Comparison of ENCODE assay signal across 8 cellular contexts in the genomic region with DNA sequence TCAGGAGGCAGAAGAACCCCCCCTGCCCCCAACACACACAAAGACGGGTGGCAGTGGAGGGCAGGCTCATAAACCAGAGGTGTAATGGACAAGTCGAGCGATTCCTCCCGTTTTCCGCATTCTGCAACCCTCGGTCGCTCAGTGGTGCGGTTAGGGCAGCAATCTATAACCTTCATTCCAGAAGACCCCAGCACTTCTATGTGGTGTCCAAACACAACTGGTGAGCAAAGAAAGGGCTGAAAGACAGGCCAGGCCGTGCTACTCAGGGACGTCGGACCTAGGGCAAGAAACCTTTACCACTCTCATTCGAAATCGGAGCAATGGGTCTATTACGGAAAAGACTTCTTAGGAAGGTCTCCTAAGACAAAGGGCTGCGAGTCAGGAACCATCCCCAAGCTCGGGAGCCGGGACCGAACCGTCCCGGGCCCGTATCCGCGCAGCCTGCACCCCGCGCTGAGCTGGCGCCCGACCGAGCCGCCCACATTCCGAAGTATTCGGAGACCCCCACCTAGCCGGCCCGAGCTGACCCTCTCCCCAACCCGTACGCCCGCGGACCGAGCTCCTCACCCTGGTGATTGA. TPM values are rescaled to one million over a fixed set of nuclear protein-coding genes. Genes with fewer than 3 reads are reported as not detected.
DNase-seq lines count a peak whose midpoint lies in the region; ATAC-seq, FAIRE-seq and TF ChIP-seq lines count a peak whose summit lies in the region.

No MANE protein-coding gene starts in this region.

- peak overlapping the region; percentile 81; the same call in 1 of the 2 replicates for H3K18ac ChIP-seq in H1 (ENCODE audit: extremely low read depth, low read length)

- peaks cover 37 to 63% (median 47%) of the 10 kb centered on the region in 4 donors for H3K4me1 Mint-ChIP-seq in CD4-positive, alpha-beta memory T cell
- peaks cover 59% of the 10 kb centered on the region for H3K4me1 Mint-ChIP-seq in WTC11

- TF ChIP-seq POLR2A in H1 (IDR thresholded peaks at IDR 0.05; ENCODE audit: control extremely low read depth in 1 of 2, low read depth in 2 of 2, low read length in 2 of 2) (no peak), tibial nerve (IDR thresholded peaks at IDR 0.05) (no peak)

- no peaks in the 10 kb centered on the region for H3K36me3 ChIP-seq in CD4-positive, alpha-beta memory T cell (ENCODE audit: insufficient read depth, low read length)
- H3K36me3 ChIP-seq in H1 (ENCODE audit: control insufficient read depth in 2 of 4, insufficient read depth in 4 of 4, low read length in 3 of 4), result no peaks in the 10 kb centered on the region
- peaks cover 1% of the 10 kb centered on the region for H3K36me3 ChIP-seq in mesodermal cell (ENCODE audit: control insufficient read depth, insufficient read depth, low read length)
- H3K36me3 ChIP-seq in tibial nerve, result no peaks in the 10 kb centered on the region

- peaks cover 8 to 10% of the 10 kb centered on the region in 2 experiments for H4K20me1 ChIP-seq in H1 (replicated peaks in 1 of 2; ENCODE audit: control insufficient read depth in 1 of 2, insufficient read depth in 2 of 2, low read length in 2 of 2)

- no peaks in the 10 kb centered on the region for H3K79me1 ChIP-seq in H1 (ENCODE audit: low read depth, low read length)

- CTCF ChIA-PET in CD4-positive, alpha-beta memory T cell (lab: Charles Lee; ENCODE audit: partially characterized antibody), result interaction anchor here (1.7 to 2.1 kb wide), 3 partner anchors 11 to 190 kb away, joined by 5 to 10 read pairs (median 6); no protein-coding TSS in a partner anchor
- CTCF ChIA-PET in WTC11 (lab: Charles Lee), result interaction anchor here (1.6 kb wide), 1 partner anchor 198 kb away, joined by 4 read pairs; no protein-coding TSS in a partner anchor
- CTCF ChIA-PET in H1 (lab: Charles Lee; ENCODE audit: partially characterized antibody), result interaction anchor here (1.3 to 1.4 kb wide), 2 partner anchors 171 to 198 kb away, joined by 6 to 7 read pairs; no protein-coding TSS in a partner anchor

- H2BK20ac ChIP-seq in H1 (ENCODE audit: low read length), result no peak overlapping the region

- no peaks in the 10 kb centered on the region; the same call in 1 of the 2 replicates for H3K23me2 ChIP-seq in H1 (ENCODE audit: low read depth, low read length)

- POLR2A ChIA-PET in CD4-positive, alpha-beta memory T cell (lab: Charles Lee; ENCODE audit: partially characterized antibody), result interaction anchor here (0.7 to 3.0 kb wide), 12 partner anchors 9 to 890 kb away, joined by 3 to 19 read pairs (median 4); partner anchors contain the start of genes ARL6IP6, NMI, PRPF40A and RBM43
- POLR2A ChIA-PET in WTC11 (lab: Charles Lee), result interaction anchor here (0.9 to 1.0 kb wide), 2 partner anchors 8 to 22 kb away, joined by 3 to 4 read pairs; no protein-coding TSS in a partner anchor
- POLR2A ChIA-PET in H1 (lab: Charles Lee; ENCODE audit: partially characterized antibody), result interaction anchor here (0.5 to 3.0 kb wide), 21 partner anchors 10 to 394 kb away, joined by 3 to 21 read pairs (median 3); no protein-coding TSS in a partner anchor

- TF ChIP-seq CTCF in WTC11 (IDR thresholded peaks at IDR 0.05) (no peak), H1 (IDR thresholded peaks at IDR 0.05; ENCODE audit: control extremely low read depth in 1 of 3, insufficient read depth in 1 of 3, low read depth in 1 of 3, low read length in 3 of 3) (no peak), tibial nerve (IDR thresholded peaks at IDR 0.05) (no peak)

- H2BK12ac ChIP-seq in H1 (ENCODE audit: low read depth, low read length), result no peak overlapping the region; the same call in 1 of the 2 replicates

- ATAC-seq in GM19372 (IDR thresholded peaks at IDR 0.05; ENCODE audit: low read depth, unreplicated experiment) (peak; percentile 11), HG03442 (IDR thresholded peaks at IDR 0.05; ENCODE audit: unreplicated experiment) (peak; percentile 17), WTC11 (peak; percentile 20)

- peak overlapping the region; percentile 87 to 97 (median 94) for H3K4me3 Mint-ChIP-seq in CD4-positive, alpha-beta memory T cell
- peak overlapping the region; percentile 96 for H3K4me3 Mint-ChIP-seq in WTC11

- peaks cover 0 to 11% of the 10 kb centered on the region in 2 donors for H3K36me3 Mint-ChIP-seq in CD4-positive, alpha-beta memory T cell
- no peaks in the 10 kb centered on the region; the same call in 1 of the 2 replicates for H3K36me3 Mint-ChIP-seq in WTC11

- H3K23ac ChIP-seq in H1 (ENCODE audit: insufficient read length), result no peak overlapping the region

- no peak overlapping the region for H3K14ac ChIP-seq in H1 (ENCODE audit: insufficient read length)

- no peaks in the 10 kb centered on the region for H3K27me3 Mint-ChIP-seq in CD4-positive, alpha-beta memory T cell
- no peaks in the 10 kb centered on the region for H3K27me3 Mint-ChIP-seq in WTC11 (ENCODE audit: low read depth)

- H3K4me3 ChIP-seq in CD4-positive, alpha-beta memory T cell (ENCODE audit: low read length in 2 of 2), result peak overlapping the region; percentile 62 to 88
- H3K4me3 ChIP-seq in H1 (ENCODE audit: extremely low read depth in 1 of 4, insufficient read depth in 2 of 4, low read depth in 3 of 4, low read length in 4 of 4), result peak overlapping the region; percentile 88 to 98 (median 92)
- peak overlapping the region; percentile 94 for H3K4me3 ChIP-seq in mesodermal cell (ENCODE audit: extremely low read depth, insufficient read depth, low read length, poor library complexity, severe bottlenecking)
- peak overlapping the region; percentile 72 to 99 (median 82) for H3K4me3 ChIP-seq in tibial nerve

- H4K5ac ChIP-seq in H1 (ENCODE audit: insufficient read length, low read depth, low read length), result no peak overlapping the region

- no peak for TF ChIP-seq RAD21 in H1 (IDR thresholded peaks at IDR 0.05 in 1 of 2, conservative IDR thresholded peaks at IDR 0.05 in 1 of 2; ENCODE audit: low read depth in 2 of 2, low read length in 2 of 2)

- no peak overlapping the region for H2BK15ac ChIP-seq in H1 (ENCODE audit: low read length)

- no peak overlapping the region for H3K4ac ChIP-seq in H1 (replicated peaks; ENCODE audit: insufficient read length, low read depth, low read length)

- peak overlapping the region; percentile 83 to 97 (median 93) for H3K27ac Mint-ChIP-seq in CD4-positive, alpha-beta memory T cell
- peak overlapping the region; percentile 80 for H3K27ac Mint-ChIP-seq in WTC11

- peak overlapping the region; percentile 79 to 96 (median 89) for H3K9ac ChIP-seq in H1 (replicated peaks in 1 of 4; ENCODE audit: extremely low read depth in 1 of 4, low read depth in 3 of 4, low read length in 3 of 4)

- H3K56ac ChIP-seq in H1 (replicated peaks; ENCODE audit: insufficient read length, low read depth, low read length), result peak overlapping the region; percentile 65

- H2AK5ac ChIP-seq in H1 (ENCODE audit: low read depth, low read length), result peak overlapping the region; percentile 30; the same call in 1 of the 2 replicates

- peak overlapping the region; percentile 72 to 89 for H3K4me2 ChIP-seq in H1 (ENCODE audit: insufficient read depth in 1 of 2, low read depth in 2 of 2, low read length in 2 of 2)

- WGBS in H1 (ENCODE audit: extremely low coverage in 1 of 2, insufficient coverage in 1 of 2, insufficient read length in 1 of 2, insufficient replicate concordance in 2 of 2, low coverage in 1 of 2, low lambda C conversion rate in 2 of 2, missing lambda C conversion rate in 1 of 2), 2 experiments, result 2% methylated on average over 34 of the region's 38 CpGs; no CpG with 5 or more reads in 1 of the 2 experiments
- 0 to 1% methylated on average over 23 to 31 of the region's 38 CpGs for WGBS in mesodermal cell (ENCODE audit: insufficient coverage in 2 of 2), 2 experiments
- 0% methylated on average over 15 to 36 of the region's 38 CpGs for WGBS in tibial nerve, 2 donors

- H3K79me2 ChIP-seq in H1 (ENCODE audit: control insufficient read depth in 1 of 2, insufficient read depth in 2 of 2, low read length in 2 of 2), result peaks cover 14 to 53% of the 10 kb centered on the region in 2 experiments

- H2BK5ac ChIP-seq in H1 (ENCODE audit: low read depth, low read length), result peak overlapping the region; percentile 40; the same call in 1 of the 2 replicates

- peak in 3 of 5 donors; percentile 12 to 33 (median 29) for DNase-seq in CD4-positive, alpha-beta memory T cell
- peak; percentile 18 for DNase-seq in WTC11 (ENCODE audit: low spot score)
- no peak for DNase-seq in H1 (ENCODE audit: low read depth in 1 of 2, low spot score in 2 of 2)
- DNase-seq in tibial nerve (ENCODE audit: low spot score in 2 of 2), result peak in 1 of 2 donors; percentile 25
- no peak for DNase-seq in NCI-H774 (lab: John Stamatoyannopoulos, UW)

- intact Hi-C loops in CD4-positive, alpha-beta memory T cell (cut with micrococcal nuclease), result loop anchor here (1.0 to 5.0 kb wide), 7 partner anchors 19 to 890 kb away; partner anchors contain the start of genes NMI, PRPF40A, RBM43 and RIF1

- H4K91ac ChIP-seq in H1 (replicated peaks; ENCODE audit: insufficient read length, low read length), result peak overlapping the region; percentile 3

- H3K4me1 ChIP-seq in CD4-positive, alpha-beta memory T cell (ENCODE audit: insufficient read depth, low read length), result peaks cover 49% of the 10 kb centered on the region
- peaks cover 0 to 17% (median 9%) of the 10 kb centered on the region in 4 experiments; a peak in 5 of 7 replicates for H3K4me1 ChIP-seq in H1 (replicated peaks in 1 of 4; ENCODE audit: control insufficient read depth in 3 of 4, insufficient read depth in 4 of 4, low read length in 3 of 4)
- peaks cover 19% of the 10 kb centered on the region for H3K4me1 ChIP-seq in mesodermal cell (ENCODE audit: control insufficient read depth, insufficient read depth, low read length, poor library complexity, severe bottlenecking)
- peaks cover 0 to 47% (median 11%) of the 10 kb centered on the region in 4 donors for H3K4me1 ChIP-seq in tibial nerve

- H3K9me3 ChIP-seq in CD4-positive, alpha-beta memory T cell (ENCODE audit: control insufficient read depth in 1 of 2, low read length in 2 of 2), result no peaks in the 10 kb centered on the region
- H3K9me3 ChIP-seq in H1 (ENCODE audit: insufficient read depth in 2 of 2, low read depth in 1 of 2, low read length in 1 of 2) (no peaks in the 10 kb centered on the region), mesodermal cell (ENCODE audit: control insufficient read depth, low read length) (no peaks in the 10 kb centered on the region), tibial nerve (no peaks in the 10 kb centered on the region)

- TF ChIP-seq EP300 in H1 (IDR thresholded peaks at IDR 0.05; ENCODE audit: borderline replicate concordance in 1 of 2, low read depth in 2 of 2, low read length in 2 of 2) (no peak), tibial nerve (IDR thresholded peaks at IDR 0.05) (no peak)

- H3K27me3 ChIP-seq in CD4-positive, alpha-beta memory T cell (ENCODE audit: insufficient read depth, low read length), result no peaks in the 10 kb centered on the region
- H3K27me3 ChIP-seq in H1 (replicated peaks in 1 of 4; ENCODE audit: control insufficient read depth in 3 of 4, extremely low read depth in 1 of 4, insufficient read depth in 3 of 4, low read length in 3 of 4) (no peaks in the 10 kb centered on the region), tibial nerve (no peaks in the 10 kb centered on the region)

- H2AFZ ChIP-seq in H1 (ENCODE audit: low read length), result peak overlapping the region; percentile 30

- H4K8ac ChIP-seq in H1 (ENCODE audit: extremely low read depth, insufficient read depth, low read length), result peak overlapping the region; percentile 96; the same call in 1 of the 2 replicates

- no peak overlapping the region for H2BK120ac ChIP-seq in H1 (replicated peaks; ENCODE audit: low read depth, low read length)

- H3K9me3 Mint-ChIP-seq in CD4-positive, alpha-beta memory T cell, result peaks cover 0 to 4% (median 0%) of the 10 kb centered on the region in 8 donors
- no peaks in the 10 kb centered on the region for H3K9me3 Mint-ChIP-seq in WTC11

- FAIRE-seq in H1 (lab: Jason Lieb, UNC), result no peak

- peak overlapping the region; percentile 82 for H3K27ac ChIP-seq in CD4-positive, alpha-beta memory T cell (ENCODE audit: low read depth, low read length)
- H3K27ac ChIP-seq in H1 (ENCODE audit: low read depth, low read length), result peak overlapping the region; percentile 85; the same call in 1 of the 2 replicates
- peak overlapping the region; percentile 88 for H3K27ac ChIP-seq in mesodermal cell (ENCODE audit: low read depth, low read length, severe bottlenecking)
- H3K27ac ChIP-seq in tibial nerve, result peak overlapping the region; percentile 82 to 90 (median 90)

RNA-seq across cellular contexts. Expression of gene ARL5A, which starts 0.6 kb away (rescaled TPM):
- 10 to 100 TPM; 40.9 to 41.6 TPM for total RNA-seq in CD4-positive, alpha-beta memory T cell
- polyA plus RNA-seq in CD4-positive, alpha-beta memory T cell, result 10 to 100 TPM; 61.0 to 64.0 TPM
- total RNA-seq in WTC11 (2021) (73.2 to 82.7 TPM (median 74.1 TPM) in 3 replicates), tibial nerve (10 to 100 TPM; 21.6 to 40.2 (median 29.9) TPM)
- 74.8 and 86.3 TPM in 2 replicates for total RNA-seq in H1 (2021; fragmentation: NEBNext Ultra II Directional; extraction: Animal tissue kit (Norgen Biotek cat#: 25700))
- polyA plus RNA-seq in H1 (2011; rRNA removed), result 12.6 and 14.0 TPM in 2 replicates
- polyA plus RNA-seq in H1 (2011; cell fraction: cytosol; rRNA removed), result 23.1 TPM
- 16.5 TPM for polyA plus RNA-seq in H1 (2011; cell fraction: nucleus; rRNA removed)
- polyA plus RNA-seq in H1 (2012, experiment 1 of 2), result 24.4 to 46.2 TPM (median 26.6 TPM) in 4 replicates
- 4.0 TPM for polyA plus RNA-seq in H1 (2012, experiment 2 of 2)
- 49.2 TPM for polyA plus RNA-seq in H1 (2013, experiment 1 of 2)
- 50.5 TPM for polyA plus RNA-seq in H1 (2013, experiment 2 of 2)
- 30.4 and 55.5 TPM in 2 replicates for polyA minus RNA-seq in H1 (2011; rRNA and poly(A)+ RNA removed)
- polyA minus RNA-seq in H1 (2011; cell fraction: cytosol; rRNA and poly(A)+ RNA removed), result 21.1 TPM
- polyA minus RNA-seq in H1 (2011; cell fraction: nucleus; rRNA and poly(A)+ RNA removed), result 64.5 TPM
- polyA plus RNA-seq in mesodermal cell (2013, experiment 1 of 2), result 38.0 TPM
- 32.4 TPM for polyA plus RNA-seq in mesodermal cell (2013, experiment 2 of 2)

Comparison
In these comparisons a context has a peak if more than half of its experiments do, and no peak if none do; other contexts are left out.
1. DNase-seq: peak in CD4-positive, alpha-beta memory T cell (3 of 5) and WTC11 (single experiment); none in H1 (0 of 2) and NCI-H774 (single experiment).
2. Peak in every context shown above with its lines, with median percentiles within 50 percentile points of each other: H3K27ac ChIP-seq, H3K4me3 ChIP-seq and ATAC-seq.